8 cellular contexts compared by ENCODE assay signal in genomic region chr9:36862206-36863145, GRCh38.
DNase-seq lines count a peak whose midpoint lies in the region; ATAC-seq and TF ChIP-seq lines count a peak whose summit lies in the region.

No MANE protein-coding gene starts in this region.

- H3F3A ChIP-seq in OCI-LY1 (ENCODE audit: insufficient read depth, low read length) (no peaks in the 10 kb centered on the region), neural cell (ENCODE audit: insufficient read depth, low read length, poor library complexity, severe bottlenecking) (no peaks in the 10 kb centered on the region)

- H4K20me1 ChIP-seq in OCI-LY1 (ENCODE audit: insufficient read depth, low read length) (no peaks in the 10 kb centered on the region), neural cell (ENCODE audit: insufficient read depth) (no peaks in the 10 kb centered on the region)

- peaks cover 34% of the 10 kb centered on the region for H3K4me1 ChIP-seq in OCI-LY1 (ENCODE audit: insufficient read depth, low read length, severe bottlenecking)
- no peaks in the 10 kb centered on the region for H3K4me1 ChIP-seq in esophagus muscularis mucosa

- no peak overlapping the region for H3K4me2 ChIP-seq in OCI-LY1 (ENCODE audit: low read length)
- H3K4me2 ChIP-seq in neural cell (ENCODE audit: low read length): no peak overlapping the region

- H3K4me3 ChIP-seq in OCI-LY1 (ENCODE audit: low read depth, low read length, poor library complexity, severe bottlenecking): no peak overlapping the region
- H3K4me3 ChIP-seq in esophagus muscularis mucosa: no peak overlapping the region
- H3K4me3 ChIP-seq in neural cell (ENCODE audit: low read length): no peak overlapping the region

- peak; percentile 57 for TF ChIP-seq RAD21 in neural cell (conservative IDR thresholded peaks at IDR 0.05)

- H3K79me2 ChIP-seq in OCI-LY1 (ENCODE audit: insufficient read depth, low read length) (no peaks in the 10 kb centered on the region), neural cell (replicated peaks; ENCODE audit: insufficient read depth, low read length) (no peaks in the 10 kb centered on the region)

- H3K36me3 ChIP-seq in OCI-LY1 (ENCODE audit: insufficient read depth, low read length): peaks cover 27% of the 10 kb centered on the region; the same call in 1 of the 2 replicates
- no peaks in the 10 kb centered on the region for H3K36me3 ChIP-seq in esophagus muscularis mucosa
- H3K36me3 ChIP-seq in neural cell (ENCODE audit: insufficient read depth, low read length): no peaks in the 10 kb centered on the region

- H3K9me2 ChIP-seq in OCI-LY1 (ENCODE audit: low read depth, low read length): no peaks in the 10 kb centered on the region
- no peaks in the 10 kb centered on the region for H3K9me2 ChIP-seq in neural cell (ENCODE audit: insufficient read depth, low read length)

- H2AFZ ChIP-seq in OCI-LY1 (ENCODE audit: low read length): no peak overlapping the region
- no peak overlapping the region for H2AFZ ChIP-seq in neural cell (ENCODE audit: low read depth, low read length)

- TF ChIP-seq CTCF in OCI-LY1 (IDR thresholded peaks at IDR 0.05; ENCODE audit: low read length) (peak; percentile 52), esophagus muscularis mucosa (IDR thresholded peaks at IDR 0.05) (peak in 2 of 3 experiments; percentile 32 to 60), neural cell (IDR thresholded peaks at IDR 0.05; ENCODE audit: poor library complexity, severe bottlenecking) (peak; percentile 67)

- DNase-seq in NOMO-1 treated with DMSO at 0.1 percent for 48 hours (lab: John Stamatoyannopoulos, UW; ENCODE audit: unreplicated experiment): peak; percentile 11
- DNase-seq in NOMO-1 treated with dmso at 0.1 percent for 144 hours (lab: John Stamatoyannopoulos, UW; ENCODE audit: unreplicated experiment): no peak
- DNase-seq in esophagus muscularis mucosa (ENCODE audit: extremely low spot score): no peak
- no peak for DNase-seq in amniotic stem cell (lab: John Stamatoyannopoulos, UW)
- DNase-seq in NCI-H1105 treated with DMSO at 0.1 percent for 48 hours (lab: John Stamatoyannopoulos, UW): no peak

- TF ChIP-seq POLR2A in esophagus muscularis mucosa (IDR thresholded peaks at IDR 0.05; ENCODE audit: low read depth): no peak

- ATAC-seq in HG02973 (IDR thresholded peaks at IDR 0.05; ENCODE audit: unreplicated experiment): no peak

- H3K9ac ChIP-seq in OCI-LY1 (ENCODE audit: low read length) (no peak overlapping the region), neural cell (ENCODE audit: low read length) (no peak overlapping the region)

- H3K27me3 ChIP-seq in OCI-LY1 (ENCODE audit: insufficient read depth, low read length) (no peaks in the 10 kb centered on the region), esophagus muscularis mucosa (peaks cover 0 to 66% (median 0%) of the 10 kb centered on the region in 4 donors), neural cell (ENCODE audit: insufficient read depth, low read depth, low read length) (no peaks in the 10 kb centered on the region)

- H3K9me3 ChIP-seq in OCI-LY1 (ENCODE audit: low read length) (no peaks in the 10 kb centered on the region), esophagus muscularis mucosa (no peaks in the 10 kb centered on the region), neural cell (ENCODE audit: low read length) (no peaks in the 10 kb centered on the region)

- H3K27ac ChIP-seq in OCI-LY1 (ENCODE audit: low read depth, low read length, poor library complexity, severe bottlenecking) (no peak overlapping the region), esophagus muscularis mucosa (replicated peaks in 1 of 4) (no peak overlapping the region), neural cell (ENCODE audit: low read length) (no peak overlapping the region)

- intact Hi-C loops in esophagus muscularis mucosa (cut with DNase I): no loop called here

- no peak for TF ChIP-seq EP300 in esophagus muscularis mucosa (IDR thresholded peaks at IDR 0.05)
- TF ChIP-seq EP300 in neural cell (conservative IDR thresholded peaks at IDR 0.05; ENCODE audit: poor library complexity, severe bottlenecking): no peak

- 53% methylated on average over 18 of the region's 21 CpGs for WGBS in esophagus muscularis mucosa

TF ChIP-seq in neural cell, 6 proteins besides CTCF, POLR2A, EP300 and RAD21:
- TF ChIP-seq MXI1 (conservative IDR thresholded peaks at IDR 0.05; ENCODE audit: poor library complexity, severe bottlenecking) (no peak), POLR2AphosphoS5 (IDR thresholded peaks at IDR 0.05) (no peak), TAF1 (IDR thresholded peaks at IDR 0.05; ENCODE audit: low read depth) (no peak), SMC3 (conservative IDR thresholded peaks at IDR 0.05; ENCODE audit: poor library complexity) (peak; percentile 71), EZH2 (IDR thresholded peaks at IDR 0.05; ENCODE audit: borderline replicate concordance, insufficient read depth, low read length, poor library complexity, severe bottlenecking) (no peak)
